8 cellular contexts compared by ENCODE assay signal in the genomic region with DNA sequence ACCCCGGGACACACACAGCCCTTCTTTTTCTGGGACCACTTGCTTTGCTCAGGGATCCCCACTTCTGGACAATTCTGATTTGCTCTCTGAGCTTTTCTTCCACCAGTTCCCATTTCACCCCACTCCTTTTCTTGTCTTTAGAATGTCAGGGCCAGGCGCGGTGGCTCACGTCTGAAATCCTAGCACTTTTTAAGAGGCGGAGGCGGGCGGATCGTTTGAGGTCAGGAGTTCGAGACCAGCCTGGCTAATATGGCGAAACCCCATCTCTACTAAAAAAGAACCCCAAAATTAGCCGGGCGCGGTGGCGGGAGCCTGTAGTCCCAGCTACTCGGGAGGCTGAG. TPM values are rescaled to one million over a fixed set of nuclear protein-coding genes. Genes with fewer than 3 reads are reported as not detected.
DNase-seq lines count a peak whose midpoint lies in the region; ATAC-seq and TF ChIP-seq lines count a peak whose summit lies in the region.

No MANE protein-coding gene starts in this region.

- H3K27ac ChIP-seq in OCI-LY7 (ENCODE audit: low read depth, low read length, poor library complexity, severe bottlenecking) (peak overlapping the region; percentile 81), mucosa of rectum (ENCODE audit: low read depth in 2 of 2, low read length in 2 of 2) (peak overlapping the region; percentile 71 to 78), upper lobe of right lung (peak overlapping the region; percentile 90)

- POLR2A ChIA-PET in OCI-LY7 (lab: Charles Lee): interaction anchor here (0.7 to 1.3 kb wide), 5 partner anchors 35 to 580 kb away, joined by 3 to 4 read pairs (median 3); a partner anchor contains a TSS

- H3K9me2 ChIP-seq in OCI-LY7 (ENCODE audit: insufficient read depth, low read length): no peaks in the 10 kb centered on the region

- peak overlapping the region; percentile 90 for H3K27ac Mint-ChIP-seq in central memory CD8-positive, alpha-beta T cell (ENCODE audit: low read depth)

- DNase-seq in GM06990 (ENCODE audit: extremely low read depth, insufficient read length): no peak
- peak; percentile 37 for DNase-seq in OCI-LY7 (ENCODE audit: low spot score)
- DNase-seq in central memory CD8-positive, alpha-beta T cell (ENCODE audit: low spot score in 2 of 2): no peak
- DNase-seq in upper lobe of right lung: peak; percentile 67
- no peak for DNase-seq in cortex of kidney (lab: John Stamatoyannopoulos, UW)
- DNase-seq in MV-4-11 (lab: John Stamatoyannopoulos, UW): no peak

- peaks cover 29% of the 10 kb centered on the region for H4K20me1 ChIP-seq in OCI-LY7 (ENCODE audit: insufficient read depth, low read length)

- H3K4me3 Mint-ChIP-seq in central memory CD8-positive, alpha-beta T cell: peak overlapping the region; percentile 95

- H3K36me3 ChIP-seq in GM06990 (ENCODE audit: control insufficient read depth, insufficient read depth, low read length) (no peaks in the 10 kb centered on the region), OCI-LY7 (ENCODE audit: insufficient read depth, low read length) (peaks cover 38% of the 10 kb centered on the region), mucosa of rectum (ENCODE audit: control insufficient read depth in 2 of 2, insufficient read depth in 2 of 2, low read length in 2 of 2) (no peaks in the 10 kb centered on the region), upper lobe of right lung (no peaks in the 10 kb centered on the region)

- H3K27me3 Mint-ChIP-seq in central memory CD8-positive, alpha-beta T cell: no peaks in the 10 kb centered on the region

- TF ChIP-seq CTCF in GM06990 (IDR thresholded peaks at IDR 0.05; ENCODE audit: insufficient read depth, low read length, poor library complexity, severe bottlenecking) (no peak), OCI-LY7 (conservative IDR thresholded peaks at IDR 0.05; ENCODE audit: low read length) (no peak), upper lobe of right lung (IDR thresholded peaks at IDR 0.05) (no peak)

- H3K27me3 ChIP-seq in GM06990 (replicated peaks; ENCODE audit: control insufficient read depth, insufficient read depth, low read length): no peaks in the 10 kb centered on the region
- no peaks in the 10 kb centered on the region for H3K27me3 ChIP-seq in mucosa of rectum (ENCODE audit: control insufficient read depth in 2 of 2, insufficient read depth in 2 of 2, low read length in 2 of 2)
- no peaks in the 10 kb centered on the region for H3K27me3 ChIP-seq in upper lobe of right lung

- intact Hi-C loops in OCI-LY7 (cut with micrococcal nuclease; ENCODE audit: unreplicated experiment): loop anchor here (2.0 to 5.0 kb wide), 7 partner anchors 49 to 949 kb away; a partner anchor contains a TSS
- intact Hi-C loops in upper lobe of right lung (cut with DNase I): no loop called here

- BruUV-seq in OCI-LY7 (replicated peaks; lab: Mats Ljungman, UMichigan): no TSS peak

- peaks cover 54% of the 10 kb centered on the region for H3K79me2 ChIP-seq in OCI-LY7 (ENCODE audit: insufficient read depth, low read depth, low read length)

- H3K4me3 ChIP-seq in GM06990 (replicated peaks; ENCODE audit: low read depth, low read length): peak overlapping the region; percentile 83
- H3K4me3 ChIP-seq in OCI-LY7 (ENCODE audit: low read depth, low read length, poor library complexity, severe bottlenecking): peak overlapping the region; percentile 96
- peak overlapping the region; percentile 74 to 92 for H3K4me3 ChIP-seq in mucosa of rectum (ENCODE audit: low read length in 2 of 2)
- H3K4me3 ChIP-seq in upper lobe of right lung: peak overlapping the region; percentile 80

- H3K9me3 ChIP-seq in OCI-LY7 (ENCODE audit: low read length) (no peaks in the 10 kb centered on the region; the same call in 1 of the 2 replicates), mucosa of rectum (ENCODE audit: control insufficient read depth in 2 of 2, low read length in 2 of 2) (no peaks in the 10 kb centered on the region), upper lobe of right lung (no peaks in the 10 kb centered on the region)

- peak overlapping the region; percentile 33; the same call in 1 of the 2 replicates for H2AFZ ChIP-seq in OCI-LY7 (ENCODE audit: low read length)

- H3K4me1 ChIP-seq in OCI-LY7 (ENCODE audit: insufficient read depth, low read length, poor library complexity, severe bottlenecking) (peaks cover 36% of the 10 kb centered on the region), mucosa of rectum (ENCODE audit: control insufficient read depth in 2 of 2, insufficient read depth in 2 of 2, low read length in 2 of 2) (peaks cover 3 to 8% of the 10 kb centered on the region in 2 donors), upper lobe of right lung (peaks cover 5% of the 10 kb centered on the region)

- CTCF ChIA-PET in OCI-LY7 (lab: Charles Lee; ENCODE audit: unreplicated experiment): interaction anchor here (0.7 kb wide), 1 partner anchor 14 kb away, joined by 3 read pairs; no protein-coding TSS in a partner anchor

- H3K9ac ChIP-seq in mucosa of rectum (ENCODE audit: low read depth in 1 of 2, low read length in 2 of 2): peak overlapping the region; percentile 61 to 72

- ATAC-seq in central memory CD8-positive, alpha-beta T cell (replicated peaks; ENCODE audit: extremely low read depth, poor library complexity, severe bottlenecking): no peak
- ATAC-seq in upper lobe of right lung: no peak
- no peak for ATAC-seq in GM21360 (IDR thresholded peaks at IDR 0.05; ENCODE audit: unreplicated experiment)

- peaks cover 7% of the 10 kb centered on the region for H3K36me3 Mint-ChIP-seq in central memory CD8-positive, alpha-beta T cell (ENCODE audit: insufficient read depth)

- peaks cover 27% of the 10 kb centered on the region for H3K4me1 Mint-ChIP-seq in central memory CD8-positive, alpha-beta T cell

- H3K9me3 Mint-ChIP-seq in central memory CD8-positive, alpha-beta T cell: no peaks in the 10 kb centered on the region

- peak overlapping the region; percentile 97 for H3K4me2 ChIP-seq in OCI-LY7 (ENCODE audit: low read length)

RNA-seq across cellular contexts. Expression of a gene that starts 0.9 kb away (rescaled TPM):
- total RNA-seq in OCI-LY7 (2014; rRNA removed; shearing (Covaris generic)): 23.7 and 25.8 TPM in 2 replicates
- total RNA-seq in OCI-LY7 (2022): 49.7 and 55.2 TPM in 2 replicates
- total RNA-seq in upper lobe of right lung: 15.4 TPM

RNA-seq across cellular contexts. Expression of a gene that starts 49.2 kb away (rescaled TPM):
- 81.5 and 84.1 TPM in 2 replicates for total RNA-seq in OCI-LY7 (2014; rRNA removed; shearing (Covaris generic))
- total RNA-seq in OCI-LY7 (2022) (110 and 112 TPM in 2 replicates), upper lobe of right lung (92.0 TPM)

RNA-seq across cellular contexts. Expression of a gene that starts 49.3 kb away (rescaled TPM):
- 25.9 and 50.4 TPM in 2 replicates for total RNA-seq in OCI-LY7 (2014; rRNA removed; shearing (Covaris generic))
- 42.5 and 47.2 TPM in 2 replicates for total RNA-seq in OCI-LY7 (2022)
- 24.5 TPM for total RNA-seq in upper lobe of right lung

Comparison
In these comparisons a context has a peak if more than half of its experiments do, and no peak if none do; other contexts are left out.
1. DNase-seq: peak in OCI-LY7 (single experiment) and upper lobe of right lung (single experiment); none in GM06990 (single experiment), central memory CD8-positive, alpha-beta T cell (0 of 2), cortex of kidney (single experiment) and MV-4-11 (single experiment).
2. Peak in every context shown above with its lines, with median percentiles within 50 percentile points of each other: H3K4me3 ChIP-seq and H3K27ac ChIP-seq.